In the genomic region with DNA sequence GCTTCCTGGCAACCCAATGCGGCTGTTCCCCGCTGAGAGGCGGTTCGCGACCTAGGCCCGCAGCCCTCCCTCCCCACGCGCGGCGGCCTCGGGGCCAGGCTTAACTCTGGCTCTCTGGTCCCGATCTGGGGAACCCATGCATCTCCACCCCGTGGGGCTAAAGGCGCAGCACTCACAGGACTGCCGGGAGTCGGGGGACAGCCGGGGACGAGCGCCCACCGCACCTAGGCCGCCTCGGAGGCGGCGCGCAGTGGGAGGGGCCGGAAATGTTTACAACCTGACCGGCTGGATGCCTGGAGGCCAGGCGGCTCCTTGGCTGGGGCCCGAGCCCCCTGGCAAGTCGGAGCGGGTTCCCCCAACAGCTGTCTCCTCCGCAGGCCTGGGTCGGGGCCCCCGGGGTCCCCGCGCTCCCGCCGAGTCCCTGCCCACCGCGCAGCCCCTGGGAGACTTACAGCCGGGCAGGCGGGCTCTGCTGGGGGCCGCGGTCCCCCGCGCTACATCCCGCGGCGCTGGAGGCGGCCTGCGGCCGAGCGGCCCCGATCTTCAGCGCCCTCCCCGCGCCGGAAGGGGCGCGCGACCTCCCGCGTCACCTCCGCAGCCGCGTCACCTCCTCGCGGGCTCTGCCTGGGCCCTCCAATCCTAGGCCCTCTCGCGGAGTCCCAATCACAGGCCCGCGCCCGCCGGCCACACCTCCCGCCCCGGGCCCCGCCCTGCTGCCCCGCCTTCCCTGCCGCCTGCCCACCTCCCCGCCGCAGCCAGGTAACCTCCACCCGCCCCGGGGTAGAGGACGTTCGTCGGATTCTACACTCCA, we compare ENCODE assay signal across 1 cellular context.
TF ChIP-seq lines count a peak whose summit lies in the region.

A gene with protein sequence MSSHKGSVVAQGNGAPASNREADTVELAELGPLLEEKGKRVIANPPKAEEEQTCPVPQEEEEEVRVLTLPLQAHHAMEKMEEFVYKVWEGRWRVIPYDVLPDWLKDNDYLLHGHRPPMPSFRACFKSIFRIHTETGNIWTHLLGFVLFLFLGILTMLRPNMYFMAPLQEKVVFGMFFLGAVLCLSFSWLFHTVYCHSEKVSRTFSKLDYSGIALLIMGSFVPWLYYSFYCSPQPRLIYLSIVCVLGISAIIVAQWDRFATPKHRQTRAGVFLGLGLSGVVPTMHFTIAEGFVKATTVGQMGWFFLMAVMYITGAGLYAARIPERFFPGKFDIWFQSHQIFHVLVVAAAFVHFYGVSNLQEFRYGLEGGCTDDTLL (minus strand): TSS at position 580 of the 811 bp plus-strand sequence. CDS start 7,242 bp downstream, outside the sequence.

TF ChIP-seq in GM12878, 131 proteins besides CTCF, POLR2A, EP300 and RAD21 (continued from another document):
- TF ChIP-seq CEBPB (IDR thresholded peaks at IDR 0.05; ENCODE audit: borderline replicate concordance in 1 of 2, low read depth in 2 of 2, low read length in 2 of 2): no peak
- no peak for TF ChIP-seq ZNF24 (IDR thresholded peaks at IDR 0.05)
